ENCODE assay signal across 12 cellular contexts in genomic region chr22:49197500-49197899, GRCh38.
DNase-seq lines count a peak whose midpoint lies in the region; ATAC-seq and TF ChIP-seq lines count a peak whose summit lies in the region.
"Had no signal": no experiment of that assay in that cellular context is flagged by ENCODE, and none has a peak within 500 bp of the region (broad histone marks: within the 10 kb centered on the region; RNA-seq: fewer than 3 reads in every experiment).

No MANE protein-coding gene starts in this region.

- H3K27ac ChIP-seq in spleen: no peak overlapping the region
- H3K27ac ChIP-seq: 22Rv1 had no signal

- WGBS in spleen, 5 donors: 8 to 16% (median 9%) methylated on average over 16 of the region's 16 CpGs

- TF ChIP-seq POLR2A in spleen (IDR thresholded peaks at IDR 0.05): no peak

- no peak for TF ChIP-seq CTCF in spleen (IDR thresholded peaks at IDR 0.05 in 8 of 11, conservative IDR thresholded peaks at IDR 0.05 in 3 of 11)

- DNase-seq in DMS 273 (lab: John Stamatoyannopoulos, UW; ENCODE audit: unreplicated experiment) (peak; percentile 5), DMS 273 treated with DMSO at 0.1 percent for 48 hours (lab: John Stamatoyannopoulos, UW) (no peak), NCI-H510A treated with DMSO at 0.1 percent for 48 hours (lab: John Stamatoyannopoulos, UW) (peak; percentile 37), iPS-NIHi7 (ENCODE audit: extremely low spot score) (peak; percentile 55), spleen (peak; percentile 60), 8988T (no peak)
- DNase-seq: activated CD4-positive, alpha-beta memory T cell treated with anti-CD3 and anti-CD28 coated beads for 36 hours; MG63; SIG-M5 had no signal

- H3K36me3 ChIP-seq in spleen: no peaks in the 10 kb centered on the region
- H3K36me3 ChIP-seq: MG63 had no signal

- no peaks in the 10 kb centered on the region for H3K9me3 ChIP-seq in spleen
- H3K9me3 ChIP-seq: MG63 had no signal

- intact Hi-C loops in spleen (cut with DNase I; ENCODE audit: low total_unique reads): no loop called here

- ATAC-seq in GM19397 (IDR thresholded peaks at IDR 0.05; ENCODE audit: unreplicated experiment) (no peak), GM19324 (IDR thresholded peaks at IDR 0.05; ENCODE audit: low FRiP score, unreplicated experiment) (no peak)

- no peak overlapping the region for H3K4me3 ChIP-seq in spleen
- H3K4me3 ChIP-seq: MG63 had no signal

- H3K4me1 ChIP-seq in spleen: peaks cover 0 to 3% (median 0%) of the 10 kb centered on the region in 6 donors

- peaks cover 0 to 45% (median 0%) of the 10 kb centered on the region in 7 donors for H3K27me3 ChIP-seq in spleen (replicated peaks in 1 of 7)

Comparison
In these comparisons a context has a peak if more than half of its experiments do, and no peak if none do; other contexts are left out.
1. DNase-seq: peak in DMS 273 (single experiment), NCI-H510A treated with DMSO at 0.1 percent for 48 hours (single experiment), iPS-NIHi7 (single experiment) and spleen (single experiment); none in DMS 273 treated with DMSO at 0.1 percent for 48 hours (single experiment) and 8988T (single experiment).